Comparison of ENCODE assay signal across 1 cellular context in genomic region chr2:215529271-215529670, GRCh38.
TF ChIP-seq lines count a peak whose summit lies in the region.

No MANE protein-coding gene starts in this region.

TF ChIP-seq in GM23338, 12 proteins besides CTCF, POLR2A, EP300 and RAD21 (continued from another document):
- TF ChIP-seq ETS1 (IDR thresholded peaks at IDR 0.05) (no peak), REST (IDR thresholded peaks at IDR 0.05; ENCODE audit: unreplicated experiment) (no peak), ZNF114 (CRISPR knock-in tag; IDR thresholded peaks at IDR 0.05) (no peak), STAT1 (IDR thresholded peaks at IDR 0.05; ENCODE audit: unreplicated experiment) (no peak), EZH2 (IDR thresholded peaks at IDR 0.05; ENCODE audit: low read depth, unreplicated experiment) (no peak), POLR2AphosphoS5 (IDR thresholded peaks at IDR 0.05; ENCODE audit: low read depth) (no peak), NANOG (IDR thresholded peaks at IDR 0.05; ENCODE audit: borderline replicate concordance) (no peak), EZH2phosphoT487 (IDR thresholded peaks at IDR 0.05; ENCODE audit: unreplicated experiment) (no peak)
TF ChIP-seq in GM23338: peak in this region for 0.
